In genomic region chr16:513950-514349, GRCh38 we compare ENCODE assay signal across 26 cellular contexts. TPM values are rescaled to one million over a fixed set of nuclear protein-coding genes. Genes with fewer than 3 reads are reported as not detected.
"Had no signal": no experiment of that assay in that cellular context is flagged by ENCODE, and none has a peak within 500 bp of the region (broad histone marks: within the 10 kb centered on the region; RNA-seq: fewer than 3 reads in every experiment).

No MANE protein-coding gene starts in this region.

- H3K27me3 ChIP-seq: hepatocyte, pancreas, spleen had no signal

- H3K9me3 ChIP-seq: left ventricle myocardium inferior, pancreas, spleen had no signal

- H3K27ac ChIP-seq: coronary artery, hepatocyte, left ventricle myocardium inferior, pancreas, spleen had no signal

- H3K27me3 Mint-ChIP-seq: naive thymus-derived CD4-positive, alpha-beta T cell; progenitor cell of endocrine pancreas had no signal

- H3K4me2 ChIP-seq: hepatocyte had no signal

- H3K27ac Mint-ChIP-seq: endodermal cell had no signal

- H2AFZ ChIP-seq: hepatocyte had no signal

- ATAC-seq: left cardiac atrium; naive thymus-derived CD4-positive, alpha-beta T cell; sciatic nerve had no signal

- H3K4me3 ChIP-seq: coronary artery, hepatocyte, left ventricle myocardium inferior, lung, pancreas, spleen had no signal

- H3K4me3 Mint-ChIP-seq: endodermal cell; naive thymus-derived CD4-positive, alpha-beta T cell had no signal

- H3K9me3 Mint-ChIP-seq: endodermal cell; naive thymus-derived CD4-positive, alpha-beta T cell had no signal

- H3K4me1 Mint-ChIP-seq: endodermal cell had no signal

- H3K4me1 ChIP-seq: left ventricle myocardium inferior, pancreas had no signal

- DNase-seq: effector CD4-positive, alpha-beta T cell; endodermal cell; erythroblast; foreskin melanocyte; head of caudate nucleus; left cardiac atrium; left ventricle myocardium inferior; retina; spleen; stimulated activated CD4-positive, alpha-beta T cell treated with anti-CD3 and anti-CD28 coated beads, Interleukin-15, amount 100 ng/mL, for 24 hours; stimulated activated CD4-positive, alpha-beta T cell treated with anti-CD3 and anti-CD28 coated beads, Interleukin-1b, Interleukin-23, amount 100 ng/mL, for 48 hours; stimulated activated CD4-positive, alpha-beta T cell treated with anti-CD3 and anti-CD28 coated beads, Interleukin-4, amount 100 ng/mL, for 4 hours; stimulated activated naive CD4-positive, alpha-beta T cell treated with Interleukin-2 at 50 U/mL for 16 hours; trophoblast cell had no signal

RNA-seq across cellular contexts. Expression of gene PRR35, which starts 46.2 kb away (rescaled TPM):
- total RNA-seq: chondrocyte; dermis microvascular lymphatic vessel endothelial cell; endothelial cell of umbilical vein; hepatocyte; left cardiac atrium; left ventricle myocardium inferior; lung; mesenteric fat pad; naive thymus-derived CD4-positive, alpha-beta T cell; progenitor cell of endocrine pancreas; sciatic nerve; skeletal muscle tissue; spleen had no signal

RNA-seq across cellular contexts. Expression of gene NHLRC4, which starts 52.9 kb away (rescaled TPM):
- total RNA-seq: chondrocyte had no signal
